In the genomic region with DNA sequence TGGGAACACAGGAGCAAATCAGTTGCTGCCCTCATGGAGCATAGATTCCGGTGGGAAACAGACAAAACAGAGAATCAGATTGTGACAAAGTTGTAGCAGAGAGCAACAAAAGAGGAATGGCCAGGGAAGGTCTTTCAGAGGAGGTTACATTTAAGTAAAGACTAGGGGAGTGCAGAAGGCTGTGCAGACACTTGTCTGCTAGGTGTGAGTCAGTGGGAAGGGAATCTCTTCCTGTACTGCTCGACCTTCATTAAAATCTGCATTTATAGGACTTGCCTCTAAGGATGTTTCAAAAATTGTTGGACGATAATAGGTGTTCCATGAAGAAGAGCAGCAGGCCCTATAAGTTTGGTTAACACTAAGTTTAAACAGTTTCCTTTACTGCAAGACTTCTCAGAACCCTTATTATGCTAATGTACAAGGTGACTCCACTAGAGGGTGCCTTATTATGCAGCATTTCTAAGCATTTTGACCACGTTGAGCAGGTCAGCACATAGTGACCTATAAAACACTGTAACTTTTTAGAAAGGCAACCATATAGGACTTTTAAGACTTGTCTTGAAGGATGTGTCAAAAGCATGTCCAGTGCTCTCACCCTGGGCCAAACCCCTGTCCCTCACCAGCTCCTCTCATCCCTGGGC, we compare ENCODE assay signal across 11 cellular contexts.
DNase-seq lines count a peak whose midpoint lies in the region; ATAC-seq and TF ChIP-seq lines count a peak whose summit lies in the region.
"Had no signal": no experiment of that assay in that cellular context is flagged by ENCODE, and none has a peak within 500 bp of the region (broad histone marks: within the 10 kb centered on the region; RNA-seq: fewer than 3 reads in every experiment).

No MANE protein-coding gene starts in this region.

- H3K36me3 ChIP-seq in lung (ENCODE audit: control insufficient read depth in 2 of 2, insufficient read depth in 2 of 2, low read length in 2 of 2) = no peaks in the 10 kb centered on the region
- H3K36me3 ChIP-seq: MG63 had no signal

- H3K4me1 ChIP-seq in lung (ENCODE audit: control insufficient read depth in 2 of 2, insufficient read depth in 2 of 2, low read length in 2 of 2) = no peaks in the 10 kb centered on the region

- H3K9me3 Mint-ChIP-seq in activated naive CD4-positive, alpha-beta T cell treated with anti-CD3 and anti-CD28 coated beads, Interleukin-2, amount 10 ng/mL, durations not matched to agents 7 days and 5 days = no peaks in the 10 kb centered on the region
- no peaks in the 10 kb centered on the region for H3K9me3 Mint-ChIP-seq in natural killer cell treated with Interleukin-12 subunit alpha and Interleukin-12 subunit beta and Interleukin-15 and Interleukin-18, amount 100 ng/mL, for 72 hours

- no peaks in the 10 kb centered on the region for H3K9me3 ChIP-seq in lung (ENCODE audit: control insufficient read depth in 2 of 2, insufficient read depth in 1 of 2, low read length in 1 of 2)
- H3K9me3 ChIP-seq: MG63 had no signal

- 66 to 67% methylated on average over 4 of the region's 4 CpGs for WGBS in lung, 2 donors

- no peak overlapping the region for H3K27ac Mint-ChIP-seq in activated naive CD4-positive, alpha-beta T cell treated with anti-CD3 and anti-CD28 coated beads, Interleukin-2, amount 10 ng/mL, durations not matched to agents 7 days and 5 days
- no peak overlapping the region for H3K27ac Mint-ChIP-seq in natural killer cell treated with Interleukin-12 subunit alpha and Interleukin-12 subunit beta and Interleukin-15 and Interleukin-18, amount 100 ng/mL, for 72 hours

- DNase-seq in EH (ENCODE audit: low read depth) (peak; percentile 28), LHCN-M2 (ENCODE audit: low read depth) (peak; percentile 17), cardiac fibroblast (ENCODE audit: low read depth in 2 of 2) (peak; percentile 57 to 72), lung (ENCODE audit: low spot score) (peak; percentile 2), NCI-H524 (lab: John Stamatoyannopoulos, UW) (no peak), NCI-H345 (lab: John Stamatoyannopoulos, UW) (no peak)
- DNase-seq in activated naive CD4-positive, alpha-beta T cell treated with anti-CD3 and anti-CD28 coated beads, Interleukin-2, amount 10 ng/mL, durations not matched to agents 7 days and 5 days = no peak
- no peak for DNase-seq in natural killer cell treated with Interleukin-12 subunit alpha and Interleukin-12 subunit beta and Interleukin-15 and Interleukin-18, amount 100 ng/mL, for 72 hours (ENCODE audit: low spot score)
- DNase-seq: amygdala; MG63; stimulated activated CD4-positive, alpha-beta T cell treated with anti-CD3 and anti-CD28 coated beads, Interleukin-1b, Interleukin-23, amount 100 ng/mL, for 48 hours had no signal

- TF ChIP-seq CTCF in cardiac fibroblast (IDR thresholded peaks at IDR 0.05; ENCODE audit: low read depth, low read length) (peak; percentile 35), lung (IDR thresholded peaks at IDR 0.05; ENCODE audit: control extremely low read depth, extremely low read depth) (no peak)

- H3K4me3 Mint-ChIP-seq in activated naive CD4-positive, alpha-beta T cell treated with anti-CD3 and anti-CD28 coated beads, Interleukin-2, amount 10 ng/mL, durations not matched to agents 7 days and 5 days = no peak overlapping the region
- no peak overlapping the region for H3K4me3 Mint-ChIP-seq in natural killer cell treated with Interleukin-12 subunit alpha and Interleukin-12 subunit beta and Interleukin-15 and Interleukin-18, amount 100 ng/mL, for 72 hours

- ATAC-seq in lung (ENCODE audit: insufficient read depth, low FRiP score) = no peak
- ATAC-seq in natural killer cell treated with Interleukin-12 subunit alpha and Interleukin-12 subunit beta and Interleukin-15 and Interleukin-18, amount 100 ng/mL, for 72 hours = no peak

- CTCF ChIA-PET in activated naive CD4-positive, alpha-beta T cell treated with anti-CD3 and anti-CD28 coated beads, Interleukin-2, amount 10 ng/mL, durations not matched to agents 7 days and 5 days (lab: Charles Lee) = interaction anchor here (0.7 to 1.2 kb wide), 4 partner anchors 159 to 252 kb away, joined by 3 to 4 read pairs (median 3); no protein-coding TSS in a partner anchor

- no peaks in the 10 kb centered on the region for H3K36me3 Mint-ChIP-seq in activated naive CD4-positive, alpha-beta T cell treated with anti-CD3 and anti-CD28 coated beads, Interleukin-2, amount 10 ng/mL, durations not matched to agents 7 days and 5 days
- H3K36me3 Mint-ChIP-seq in natural killer cell treated with Interleukin-12 subunit alpha and Interleukin-12 subunit beta and Interleukin-15 and Interleukin-18, amount 100 ng/mL, for 72 hours = no peaks in the 10 kb centered on the region

- H3K27me3 ChIP-seq in lung (ENCODE audit: control insufficient read depth, insufficient read depth) = no peaks in the 10 kb centered on the region
- H3K27me3 ChIP-seq: MG63 had no signal

- no peak overlapping the region for H3K4me3 ChIP-seq in cardiac fibroblast (replicated peaks in 1 of 2; ENCODE audit: low read depth in 2 of 2, low read length in 2 of 2)
- no peak overlapping the region for H3K4me3 ChIP-seq in lung
- H3K4me3 ChIP-seq: MG63 had no signal

- H3K27ac ChIP-seq in lung (ENCODE audit: low read depth in 1 of 2, low read length in 1 of 2) = no peak overlapping the region

- H3K27me3 Mint-ChIP-seq in activated naive CD4-positive, alpha-beta T cell treated with anti-CD3 and anti-CD28 coated beads, Interleukin-2, amount 10 ng/mL, durations not matched to agents 7 days and 5 days = no peaks in the 10 kb centered on the region
- H3K27me3 Mint-ChIP-seq in natural killer cell treated with Interleukin-12 subunit alpha and Interleukin-12 subunit beta and Interleukin-15 and Interleukin-18, amount 100 ng/mL, for 72 hours = peaks cover 4 to 5% of the 10 kb centered on the region in 2 donors

- no peaks in the 10 kb centered on the region for H3K4me1 Mint-ChIP-seq in activated naive CD4-positive, alpha-beta T cell treated with anti-CD3 and anti-CD28 coated beads, Interleukin-2, amount 10 ng/mL, durations not matched to agents 7 days and 5 days
- no peaks in the 10 kb centered on the region for H3K4me1 Mint-ChIP-seq in natural killer cell treated with Interleukin-12 subunit alpha and Interleukin-12 subunit beta and Interleukin-15 and Interleukin-18, amount 100 ng/mL, for 72 hours (ENCODE audit: low read depth in 2 of 2)

Comparison
In these comparisons a context has a peak if more than half of its experiments do, and no peak if none do; other contexts are left out.
1. DNase-seq: peak in EH (single experiment), LHCN-M2 (single experiment), cardiac fibroblast (2 of 2) and lung (single experiment); none in activated naive CD4-positive, alpha-beta T cell treated with anti-CD3 and anti-CD28 coated beads, Interleukin-2, amount 10 ng/mL, durations not matched to agents 7 days and 5 days (single experiment), NCI-H524 (0 of 2), NCI-H345 (single experiment) and natural killer cell treated with Interleukin-12 subunit alpha and Interleukin-12 subunit beta and Interleukin-15 and Interleukin-18, amount 100 ng/mL, for 72 hours (single experiment).